ENCODE assay signal across 11 cellular contexts in genomic region chr1:25371757-25372156, GRCh38. TPM values are rescaled to one million over a fixed set of nuclear protein-coding genes. Genes with fewer than 3 reads are reported as not detected.
DNase-seq lines count a peak whose midpoint lies in the region; TF ChIP-seq lines count a peak whose summit lies in the region.
"Not testable (repeated sequence)": the region's sequence is repeated elsewhere in the genome, so short reads cannot be mapped to it uniquely, and the experiment has no call there.
"Had no signal": no experiment of that assay in that cellular context is flagged by ENCODE, and none has a peak within 500 bp of the region (broad histone marks: within the 10 kb centered on the region; RNA-seq: fewer than 3 reads in every experiment).

No MANE protein-coding gene starts in this region.

- H3K27me3 ChIP-seq in GM23248 (replicated peaks; ENCODE audit: insufficient read depth); adipocyte (replicated peaks; ENCODE audit: control insufficient read depth, insufficient read depth, low read length); mesenchymal stem cell (ENCODE audit: control insufficient read depth in 1 of 2, insufficient read depth in 1 of 2, low read length in 2 of 2): not testable (repeated sequence)

- not testable (repeated sequence) for H2BK5ac ChIP-seq in mesenchymal stem cell (ENCODE audit: low read depth, low read length, poor library complexity, severe bottlenecking)

- not testable (repeated sequence) for H2BK15ac ChIP-seq in mesenchymal stem cell (ENCODE audit: low read depth, poor library complexity, severe bottlenecking)

- H3K9ac ChIP-seq in GM23248 (peak overlapping the region; percentile 69), adipocyte (ENCODE audit: low read length) (peak overlapping the region; percentile 79), mesenchymal stem cell (ENCODE audit: low read length) (peak overlapping the region; percentile 70)

- H3K4ac ChIP-seq in mesenchymal stem cell (ENCODE audit: low read depth in 1 of 2, low read length in 2 of 2), result not testable (repeated sequence)

- peak overlapping the region; percentile 26; the same call in 1 of the 2 replicates for H2AFZ ChIP-seq in GM23248
- not testable (repeated sequence) for H2AFZ ChIP-seq in mesenchymal stem cell (ENCODE audit: low read depth, low read length)

- H3K4me3 ChIP-seq in AG09309 (ENCODE audit: control insufficient read depth, low read depth, low read length); choroid plexus epithelial cell (ENCODE audit: low read depth, low read length); fibroblast of villous mesenchyme (ENCODE audit: low read depth, low read length): not testable (repeated sequence)
- peak overlapping the region; percentile 39; the same call in 1 of the 2 replicates for H3K4me3 ChIP-seq in GM23248
- H3K4me3 ChIP-seq in adipocyte (ENCODE audit: low read length), result peak overlapping the region; percentile 39
- peak overlapping the region in 1 of 2 experiments; percentile 49 for H3K4me3 ChIP-seq in mesenchymal stem cell (ENCODE audit: insufficient read depth in 1 of 2, low read depth in 1 of 2, low read length in 2 of 2)

- H3K79me1 ChIP-seq in mesenchymal stem cell (replicated peaks; ENCODE audit: low read length, poor library complexity, severe bottlenecking), result not testable (repeated sequence)

- H3K18ac ChIP-seq in mesenchymal stem cell (ENCODE audit: low read depth in 1 of 2, low read length in 2 of 2), result not testable (repeated sequence)

- not testable (repeated sequence) for H3K23ac ChIP-seq in mesenchymal stem cell (ENCODE audit: low read length in 2 of 2)

- H4K20me1 ChIP-seq in GM23248 (ENCODE audit: insufficient read depth), result not testable (repeated sequence)

- H3K4me2 ChIP-seq in GM23248 (ENCODE audit: unreplicated experiment), result peak overlapping the region; percentile 78
- H3K4me2 ChIP-seq in mesenchymal stem cell (ENCODE audit: low read length, poor library complexity, severe bottlenecking), result not testable (repeated sequence)

- H3K14ac ChIP-seq in mesenchymal stem cell (ENCODE audit: low read length in 2 of 2), result not testable (repeated sequence)

- H3K36me3 ChIP-seq in GM23248 (ENCODE audit: low read depth); adipocyte (ENCODE audit: control insufficient read depth, insufficient read depth, low read length, severe bottlenecking); mesenchymal stem cell (ENCODE audit: control insufficient read depth in 1 of 2, insufficient read depth in 2 of 2, low read depth in 1 of 2, low read length in 2 of 2): not testable (repeated sequence)

- not testable (repeated sequence) for H4K8ac ChIP-seq in mesenchymal stem cell (ENCODE audit: low read length)

- DNase-seq in AG09309 (ENCODE audit: low read depth) (peak; percentile 84), GM23248 (peak; percentile 95), NCI-H226 (peak; percentile 80), adipocyte (ENCODE audit: low read depth) (peak; percentile 35), choroid plexus epithelial cell (ENCODE audit: low read depth) (peak; percentile 79), fibroblast of villous mesenchyme (ENCODE audit: low read depth) (peak; percentile 80), mesenchymal stem cell (peak; percentile 17), stromal cell of bone marrow (ENCODE audit: low read depth) (peak; percentile 77)

- not testable (repeated sequence) for H3K79me2 ChIP-seq in GM23248 (ENCODE audit: insufficient read depth)

- not testable (repeated sequence) for H3F3A ChIP-seq in GM23248 (ENCODE audit: insufficient read depth)

- H3K9me3 ChIP-seq in GM23248 (ENCODE audit: low read depth); adipocyte (ENCODE audit: control insufficient read depth, low read length); mesenchymal stem cell (ENCODE audit: control insufficient read depth, low read length): not testable (repeated sequence)

- in situ Hi-C loops in GM23248 (cut with MboI), result not testable (repeated sequence)

- H3K4me1 ChIP-seq in GM23248 (ENCODE audit: insufficient read depth) (peaks cover 19% of the 10 kb centered on the region), adipocyte (ENCODE audit: control insufficient read depth, insufficient read depth, low read length) (peaks cover 14% of the 10 kb centered on the region)
- not testable (repeated sequence) for H3K4me1 ChIP-seq in mesenchymal stem cell (ENCODE audit: control insufficient read depth, insufficient read depth, low read depth, low read length)

- H3K9me2 ChIP-seq in GM23248 (ENCODE audit: insufficient read depth), result not testable (repeated sequence)

- not testable (repeated sequence) for H2AK5ac ChIP-seq in mesenchymal stem cell (ENCODE audit: low read length, severe bottlenecking)

- TF ChIP-seq CTCF in AG09309 (IDR thresholded peaks at IDR 0.05; ENCODE audit: control insufficient read depth, insufficient read depth, low read depth, low read length, missing control alignments); choroid plexus epithelial cell (conservative IDR thresholded peaks at IDR 0.05; ENCODE audit: low read depth, low read length); fibroblast of villous mesenchyme (IDR thresholded peaks at IDR 0.05; ENCODE audit: insufficient read depth, low read depth, low read length): not testable (repeated sequence)

- not testable (repeated sequence) for H2BK120ac ChIP-seq in mesenchymal stem cell (ENCODE audit: low read depth, low read length)

- H4K91ac ChIP-seq in mesenchymal stem cell (ENCODE audit: low read length), result not testable (repeated sequence)

- H2BK12ac ChIP-seq in mesenchymal stem cell (ENCODE audit: low read length in 2 of 2), result not testable (repeated sequence)

- WGBS in GM23248 (ENCODE audit: low coverage in 1 of 2, low lambda C conversion rate in 2 of 2, missing lambda C conversion rate in 2 of 2), 2 experiments, result 0 to 1% methylated on average over 7 of the region's 7 CpGs
- 76% methylated on average over 6 of the region's 7 CpGs for WGBS in mesenchymal stem cell

- H3K27ac ChIP-seq in GM23248 (peak overlapping the region; percentile 92), mesenchymal stem cell (ENCODE audit: low read length, poor library complexity, severe bottlenecking) (peak overlapping the region; percentile 34)

RNA-seq across cellular contexts. Expression of gene TMEM50A, which starts 33.6 kb away (rescaled TPM):
- 146 and 213 TPM in 2 replicates for total RNA-seq in GM23248 (2014; rRNA removed; shearing (Covaris generic))
- 453 and 455 TPM in 2 replicates for polyA plus RNA-seq in GM23248 (2016; fragmentation: Nextera tagmentation; extraction: Ambion mirVana)
- total RNA-seq in fibroblast of villous mesenchyme, result 109 and 142 TPM in 2 replicates
- 142 TPM for polyA plus RNA-seq in mesenchymal stem cell (2013, experiment 1 of 2)
- polyA plus RNA-seq in mesenchymal stem cell (2013, experiment 2 of 2), result 145 TPM

RNA-seq across cellular contexts. Expression of gene RHCE, which starts 48.9 kb away (rescaled TPM):
- 0.43 and 0.89 TPM in 2 replicates for total RNA-seq in GM23248 (2014; rRNA removed; shearing (Covaris generic))
- 0.90 and 1.6 TPM in 2 replicates for polyA plus RNA-seq in GM23248 (2016; fragmentation: Nextera tagmentation; extraction: Ambion mirVana)
- under 0.01 TPM in 2 replicates for total RNA-seq in fibroblast of villous mesenchyme
- polyA plus RNA-seq in mesenchymal stem cell (2013, experiment 1 of 2), result 0.30 TPM
- polyA plus RNA-seq in mesenchymal stem cell (2013, experiment 2 of 2), result 0.47 TPM
- total RNA-seq: CD4-positive, alpha-beta memory T cell; occipital lobe had no signal
- polyA plus RNA-seq: aorta had no signal

RNA-seq across cellular contexts. Expression of gene MACO1, which starts 58.9 kb away (rescaled TPM):
- 16.8 and 18.0 TPM in 2 replicates for total RNA-seq in GM23248 (2014; rRNA removed; shearing (Covaris generic))
- 10.7 and 12.4 TPM in 2 replicates for polyA plus RNA-seq in GM23248 (2016; fragmentation: Nextera tagmentation; extraction: Ambion mirVana)
- 19.0 and 19.9 TPM in 2 replicates for total RNA-seq in fibroblast of villous mesenchyme
- polyA plus RNA-seq in mesenchymal stem cell (2013, experiment 1 of 2), result 24.4 TPM
- polyA plus RNA-seq in mesenchymal stem cell (2013, experiment 2 of 2), result 23.0 TPM

Comparison
In these comparisons a context has a peak if more than half of its experiments do, and no peak if none do; other contexts are left out.
1. DNase-seq: peak in every context shown above with its lines; median percentile 95 in GM23248; 84 in AG09309; 80 in NCI-H226; 80 in fibroblast of villous mesenchyme; 79 in choroid plexus epithelial cell; 77 in stromal cell of bone marrow; 35 in adipocyte; 17 in mesenchymal stem cell.